ENCODE assay signal across 14 cellular contexts in the genomic region with DNA sequence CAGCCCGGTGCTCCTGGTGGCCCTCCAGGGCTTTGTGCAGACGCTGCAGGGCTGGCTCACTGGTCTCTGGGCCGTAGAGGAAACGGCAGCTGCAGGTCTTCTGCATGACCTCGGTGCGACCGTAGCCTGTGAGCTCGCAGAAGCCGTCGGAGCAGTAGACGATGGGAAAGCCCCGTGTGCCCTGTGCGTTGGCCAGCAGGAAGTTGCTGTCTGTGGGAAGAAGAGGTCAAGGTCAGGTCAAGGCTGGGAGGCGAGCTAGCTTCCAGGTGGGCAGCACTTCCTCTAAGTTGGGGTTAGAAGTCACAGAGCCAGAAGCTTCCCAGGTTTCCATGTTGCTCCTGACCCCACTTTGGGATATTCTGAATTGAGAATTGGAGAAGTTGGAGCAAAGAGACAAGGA. TPM values are rescaled to one million over a fixed set of nuclear protein-coding genes. Genes with fewer than 3 reads are reported as not detected.
DNase-seq lines count a peak whose midpoint lies in the region; ATAC-seq, FAIRE-seq and TF ChIP-seq lines count a peak whose summit lies in the region.
"Had no signal": no experiment of that assay in that cellular context is flagged by ENCODE, and none has a peak within 500 bp of the region (broad histone marks: within the 10 kb centered on the region; RNA-seq: fewer than 3 reads in every experiment).

No MANE protein-coding gene starts in this region.

- H3K4me2 ChIP-seq in HepG2 (ENCODE audit: low read depth, low read length): no peak overlapping the region; the same call in 1 of the 2 replicates

- peak; percentile 29 for ATAC-seq in HepG2
- ATAC-seq in GM21737 (IDR thresholded peaks at IDR 0.05; ENCODE audit: unreplicated experiment): no peak
- ATAC-seq: sciatic nerve had no signal

- in situ Hi-C loops in GM13976 (cut with MboI; ENCODE audit: low sequenced_read_pairs, unreplicated experiment): loop anchor here (25.0 kb wide), 1 partner anchor 233 kb away; a partner anchor contains a TSS
- in situ Hi-C loops in HepG2 (cut with HindIII; ENCODE audit: extremely low pct_ligation_motif_present, low pct_unique_long_range_greater_than_20kb): no loop called here

- no peaks in the 10 kb centered on the region for H3K79me2 ChIP-seq in HepG2 (ENCODE audit: insufficient read depth, low read length)

- no peak overlapping the region for H3K27ac Mint-ChIP-seq in Calu3 (ENCODE audit: unreplicated experiment)

- DNase-seq in Calu3 (peak; percentile 30), GM13976 (ENCODE audit: low spot score) (peak; percentile 74), RKO (ENCODE audit: low spot score) (peak; percentile 17), HepG2 (ENCODE audit: low spot score) (no peak), DMS79 (lab: John Stamatoyannopoulos, UW) (no peak), NCI-H748 treated with DMSO at 0.1 percent for 48 hours (lab: John Stamatoyannopoulos, UW) (no peak)
- DNase-seq: cortex of kidney, NCI-H1694, NCI-H524 had no signal

- H3K4me3 ChIP-seq in HepG2 (replicated peaks in 1 of 3; ENCODE audit: insufficient read depth in 1 of 3, low read depth in 2 of 3, low read length in 3 of 3): no peak overlapping the region

- intact Hi-C loops in Calu3 (cut with micrococcal nuclease; ENCODE audit: unreplicated experiment): no loop called here
- intact Hi-C loops in HepG2 (cut with micrococcal nuclease; ENCODE audit: unreplicated experiment): no loop called here

- BruUV-seq in Calu3 (replicated peaks; lab: Mats Ljungman, UMichigan) (no TSS peak), HepG2 (replicated peaks; lab: Mats Ljungman, UMichigan) (no TSS peak)

- WGBS in HepG2 (ENCODE audit: low lambda C conversion rate): 5% methylated on average over 12 of the region's 14 CpGs

- peaks cover 2% of the 10 kb centered on the region for H3K36me3 Mint-ChIP-seq in Calu3 (ENCODE audit: insufficient read depth, unreplicated experiment)

- no peak overlapping the region for H3K4me3 Mint-ChIP-seq in Calu3 (ENCODE audit: low read depth, unreplicated experiment)

- CTCF ChIA-PET in Calu3 (lab: Charles Lee) (interaction anchor here (1.3 to 1.4 kb wide), 2 partner anchors 11 to 25 kb away, joined by 3 read pairs; no protein-coding TSS in a partner anchor), HepG2 (lab: Yijun Ruan, JAX; ENCODE audit: low intra/inter-chr PET ratio, low total read pairs) (no interaction called here)

- no peak for TF ChIP-seq RAD21 in HepG2 (CRISPR knock-in tag; IDR thresholded peaks at IDR 0.05)

- H3K9me3 Mint-ChIP-seq in Calu3 (ENCODE audit: low read depth, unreplicated experiment): no peaks in the 10 kb centered on the region

- H3K4me1 Mint-ChIP-seq in Calu3 (ENCODE audit: low read depth, unreplicated experiment): peaks cover 23% of the 10 kb centered on the region

- H2AFZ ChIP-seq in HepG2 (ENCODE audit: low read length): no peak overlapping the region

- H3K9ac ChIP-seq in HepG2 (ENCODE audit: insufficient read depth, low read depth, low read length): no peak overlapping the region

- H3K27me3 Mint-ChIP-seq in Calu3 (ENCODE audit: unreplicated experiment): peaks cover 74% of the 10 kb centered on the region

- peaks cover 48% of the 10 kb centered on the region for H3K4me1 ChIP-seq in HepG2 (ENCODE audit: insufficient read depth, low read length)

- H3K36me3 ChIP-seq in HepG2 (replicated peaks in 1 of 2; ENCODE audit: control insufficient read depth in 1 of 2, insufficient read depth in 2 of 2, low read length in 2 of 2): no peaks in the 10 kb centered on the region

- TF ChIP-seq CTCF in Calu3 (IDR thresholded peaks at IDR 0.05; ENCODE audit: unreplicated experiment): no peak
- no peak for TF ChIP-seq CTCF in GM13976 (IDR thresholded peaks at IDR 0.05; ENCODE audit: borderline replicate concordance, control extremely low read depth, extremely low read depth, insufficient read depth, missing control alignments)
- no peak for TF ChIP-seq CTCF in HepG2 (CRISPR knock-in tag; IDR thresholded peaks at IDR 0.05)

- H3K27ac ChIP-seq in HepG2 (ENCODE audit: extremely low read length, insufficient read depth, low read length): no peak overlapping the region

- POLR2A ChIA-PET in HepG2 (lab: Yijun Ruan, JAX): interaction anchor here (1.9 to 3.6 kb wide), 2 partner anchors 16 to 25 kb away, joined by 9 to 19 read pairs; a partner anchor contains a TSS

- no peaks in the 10 kb centered on the region for H3K9me3 ChIP-seq in HepG2 (ENCODE audit: low read length)

- TF ChIP-seq EP300 in HepG2 (IDR thresholded peaks at IDR 0.05; ENCODE audit: low read depth in 2 of 2, low read length in 2 of 2) (no peak), HepG2 (CRISPR knock-in tag; IDR thresholded peaks at IDR 0.05; ENCODE audit: borderline replicate concordance) (no peak)

- H3K27me3 ChIP-seq in HepG2 (ENCODE audit: control insufficient read depth in 1 of 2, insufficient read depth in 2 of 2, low read length in 2 of 2): peaks cover 0 to 20% of the 10 kb centered on the region in 2 experiments; a peak in 3 of 5 replicates

- no peak for FAIRE-seq in HepG2 (lab: Jason Lieb, UNC)

- TF ChIP-seq POLR2A in HepG2 (IDR thresholded peaks at IDR 0.05; ENCODE audit: insufficient read depth in 1 of 2, low read depth in 2 of 2, low read length in 2 of 2): no peak

- peaks cover 5% of the 10 kb centered on the region for H4K20me1 ChIP-seq in HepG2 (ENCODE audit: insufficient read depth, low read length)

RNA-seq across cellular contexts. Expression of a gene that starts 2.1 kb away (rescaled TPM):
- not detected in 2 replicates for total RNA-seq in Calu3 (2022)
- 0.09 TPM in 1 of 2 replicates, not detected in the other for total RNA-seq in HepG2 (2016; rRNA removed; fragmentation: Illumina TruSeq; extraction: Trizol)
- total RNA-seq in HepG2 (2016; cell fraction: cytosol; rRNA removed; fragmentation: Illumina TruSeq; extraction: Trizol; ENCODE audit: low read depth): 0.09 TPM in 1 of 2 replicates, not detected in the other
- 0.06 TPM in 1 of 2 replicates, not detected in the other for total RNA-seq in HepG2 (2016; cell fraction: insoluble cytoplasmic fraction; rRNA removed; fragmentation: Illumina TruSeq; extraction: Trizol)
- 0.06 and 0.10 TPM in 2 replicates for total RNA-seq in HepG2 (2016; cell fraction: membrane; rRNA removed; fragmentation: Illumina TruSeq; extraction: Trizol)
- total RNA-seq in HepG2 (2016; cell fraction: nucleus; rRNA removed; fragmentation: Illumina TruSeq; extraction: Trizol): 0.09 TPM in 1 of 2 replicates, not detected in the other
- polyA plus RNA-seq in HepG2 (2011; rRNA removed): 0.01 and 0.04 TPM in 2 replicates
- 0.03 and 0.04 TPM in 2 replicates for polyA plus RNA-seq in HepG2 (2011; cell fraction: cytosol; rRNA removed)
- 0.19 and 0.34 TPM in 2 replicates for polyA plus RNA-seq in HepG2 (2011; cell fraction: nucleus; rRNA removed)
- polyA plus RNA-seq in HepG2 (2012): 0.03 TPM in 1 of 2 replicates, not detected in the other
- 0.18 and 0.19 TPM in 2 replicates for polyA plus RNA-seq in HepG2 (2016; cell fraction: cytosol; fragmentation: Illumina TruSeq; extraction: Trizol; ENCODE audit: low read depth)
- 0.08 TPM in 2 replicates for polyA plus RNA-seq in HepG2 (2016; cell fraction: insoluble cytoplasmic fraction; fragmentation: Illumina TruSeq; extraction: Trizol; ENCODE audit: low read depth)
- polyA plus RNA-seq in HepG2 (2016; cell fraction: membrane; fragmentation: Illumina TruSeq; extraction: Trizol; ENCODE audit: low read depth): 0.15 and 0.30 TPM in 2 replicates
- 0.19 and 0.20 TPM in 2 replicates for polyA plus RNA-seq in HepG2 (2016; cell fraction: nucleus; fragmentation: Illumina TruSeq; extraction: Trizol; ENCODE audit: insufficient read depth, low read depth)
- polyA minus RNA-seq in HepG2 (2011; rRNA and poly(A)+ RNA removed; ENCODE audit: low replicate concordance): 0.24 TPM in 1 of 2 replicates, not detected in the other
- not detected in 2 replicates for polyA minus RNA-seq in HepG2 (2011; cell fraction: cytosol; rRNA and poly(A)+ RNA removed)
- not detected in 2 replicates for polyA minus RNA-seq in HepG2 (2011; cell fraction: nucleus; rRNA and poly(A)+ RNA removed)
- total RNA-seq: liver had no signal

RNA-seq across cellular contexts. Expression of a gene that starts 6.4 kb away (rescaled TPM):
- total RNA-seq in Calu3 (2022) (not detected in 2 replicates), HepG2 (2016; rRNA removed; fragmentation: Illumina TruSeq; extraction: Trizol) (not detected in 2 replicates)
- not detected in 2 replicates for total RNA-seq in HepG2 (2016; cell fraction: cytosol; rRNA removed; fragmentation: Illumina TruSeq; extraction: Trizol; ENCODE audit: low read depth)
- not detected in 2 replicates for total RNA-seq in HepG2 (2016; cell fraction: insoluble cytoplasmic fraction; rRNA removed; fragmentation: Illumina TruSeq; extraction: Trizol)
- not detected in 2 replicates for total RNA-seq in HepG2 (2016; cell fraction: membrane; rRNA removed; fragmentation: Illumina TruSeq; extraction: Trizol)
- total RNA-seq in HepG2 (2016; cell fraction: nucleus; rRNA removed; fragmentation: Illumina TruSeq; extraction: Trizol): not detected in 2 replicates
- polyA plus RNA-seq in HepG2 (2011; rRNA removed): not detected in 2 replicates
- not detected in 2 replicates for polyA plus RNA-seq in HepG2 (2011; cell fraction: cytosol; rRNA removed)
- polyA plus RNA-seq in HepG2 (2011; cell fraction: nucleus; rRNA removed): not detected in 2 replicates
- polyA plus RNA-seq in HepG2 (2012): not detected in 2 replicates
- polyA plus RNA-seq in HepG2 (2016; cell fraction: cytosol; fragmentation: Illumina TruSeq; extraction: Trizol; ENCODE audit: low read depth): 0.36 TPM in 1 of 2 replicates, not detected in the other
- not detected in 2 replicates for polyA plus RNA-seq in HepG2 (2016; cell fraction: insoluble cytoplasmic fraction; fragmentation: Illumina TruSeq; extraction: Trizol; ENCODE audit: low read depth)
- polyA plus RNA-seq in HepG2 (2016; cell fraction: membrane; fragmentation: Illumina TruSeq; extraction: Trizol; ENCODE audit: low read depth): not detected in 2 replicates
- not detected in 2 replicates for polyA plus RNA-seq in HepG2 (2016; cell fraction: nucleus; fragmentation: Illumina TruSeq; extraction: Trizol; ENCODE audit: insufficient read depth, low read depth)
- not detected in 2 replicates for polyA minus RNA-seq in HepG2 (2011; rRNA and poly(A)+ RNA removed; ENCODE audit: low replicate concordance)
- not detected in 2 replicates for polyA minus RNA-seq in HepG2 (2011; cell fraction: cytosol; rRNA and poly(A)+ RNA removed)
- not detected in 2 replicates for polyA minus RNA-seq in HepG2 (2011; cell fraction: nucleus; rRNA and poly(A)+ RNA removed)
- total RNA-seq: liver, sciatic nerve, subcutaneous adipose tissue had no signal
- polyA plus RNA-seq: liver, neural cell had no signal

RNA-seq across cellular contexts. Expression of a gene that starts 15.5 kb away (rescaled TPM):
- total RNA-seq in Calu3 (2022) (37.4 and 42.7 TPM in 2 replicates), HepG2 (2016; rRNA removed; fragmentation: Illumina TruSeq; extraction: Trizol) (8.8 and 22.5 TPM in 2 replicates)
- 3.1 and 3.3 TPM in 2 replicates for total RNA-seq in HepG2 (2016; cell fraction: cytosol; rRNA removed; fragmentation: Illumina TruSeq; extraction: Trizol; ENCODE audit: low read depth)
- 8.0 and 22.0 TPM in 2 replicates for total RNA-seq in HepG2 (2016; cell fraction: insoluble cytoplasmic fraction; rRNA removed; fragmentation: Illumina TruSeq; extraction: Trizol)
- total RNA-seq in HepG2 (2016; cell fraction: membrane; rRNA removed; fragmentation: Illumina TruSeq; extraction: Trizol): 5.2 and 6.2 TPM in 2 replicates
- total RNA-seq in HepG2 (2016; cell fraction: nucleus; rRNA removed; fragmentation: Illumina TruSeq; extraction: Trizol): 22.7 and 27.8 TPM in 2 replicates
- polyA plus RNA-seq in HepG2 (2011; rRNA removed): 15.4 and 25.6 TPM in 2 replicates
- 11.2 and 18.0 TPM in 2 replicates for polyA plus RNA-seq in HepG2 (2011; cell fraction: cytosol; rRNA removed)
- polyA plus RNA-seq in HepG2 (2011; cell fraction: nucleus; rRNA removed): 107 and 115 TPM in 2 replicates
- polyA plus RNA-seq in HepG2 (2012): 15.2 and 19.1 TPM in 2 replicates
- 2.2 and 2.5 TPM in 2 replicates for polyA plus RNA-seq in HepG2 (2016; cell fraction: cytosol; fragmentation: Illumina TruSeq; extraction: Trizol; ENCODE audit: low read depth)
- 6.0 and 8.7 TPM in 2 replicates for polyA plus RNA-seq in HepG2 (2016; cell fraction: insoluble cytoplasmic fraction; fragmentation: Illumina TruSeq; extraction: Trizol; ENCODE audit: low read depth)
- polyA plus RNA-seq in HepG2 (2016; cell fraction: membrane; fragmentation: Illumina TruSeq; extraction: Trizol; ENCODE audit: low read depth): 3.6 and 4.1 TPM in 2 replicates
- 45.8 and 46.8 TPM in 2 replicates for polyA plus RNA-seq in HepG2 (2016; cell fraction: nucleus; fragmentation: Illumina TruSeq; extraction: Trizol; ENCODE audit: insufficient read depth, low read depth)
- 14.5 and 31.4 TPM in 2 replicates for polyA minus RNA-seq in HepG2 (2011; rRNA and poly(A)+ RNA removed; ENCODE audit: low replicate concordance)
- 12.0 and 19.4 TPM in 2 replicates for polyA minus RNA-seq in HepG2 (2011; cell fraction: cytosol; rRNA and poly(A)+ RNA removed)
- polyA minus RNA-seq in HepG2 (2011; cell fraction: nucleus; rRNA and poly(A)+ RNA removed): 12.1 and 14.4 TPM in 2 replicates

RNA-seq across cellular contexts. Expression of a gene that starts 24.0 kb away (rescaled TPM):
- total RNA-seq in Calu3 (2022) (284 and 315 TPM in 2 replicates), HepG2 (2016; rRNA removed; fragmentation: Illumina TruSeq; extraction: Trizol) (110 and 136 TPM in 2 replicates)
- 61.7 and 72.3 TPM in 2 replicates for total RNA-seq in HepG2 (2016; cell fraction: cytosol; rRNA removed; fragmentation: Illumina TruSeq; extraction: Trizol; ENCODE audit: low read depth)
- total RNA-seq in HepG2 (2016; cell fraction: insoluble cytoplasmic fraction; rRNA removed; fragmentation: Illumina TruSeq; extraction: Trizol): 112 and 128 TPM in 2 replicates
- 97.4 and 130 TPM in 2 replicates for total RNA-seq in HepG2 (2016; cell fraction: membrane; rRNA removed; fragmentation: Illumina TruSeq; extraction: Trizol)
- 58.3 and 58.4 TPM in 2 replicates for total RNA-seq in HepG2 (2016; cell fraction: nucleus; rRNA removed; fragmentation: Illumina TruSeq; extraction: Trizol)
- polyA plus RNA-seq in HepG2 (2011; rRNA removed): 123 and 129 TPM in 2 replicates
- 151 and 173 TPM in 2 replicates for polyA plus RNA-seq in HepG2 (2011; cell fraction: cytosol; rRNA removed)
- polyA plus RNA-seq in HepG2 (2011; cell fraction: nucleus; rRNA removed): 63.1 and 63.8 TPM in 2 replicates
- polyA plus RNA-seq in HepG2 (2012): 88.1 and 94.6 TPM in 2 replicates
- polyA plus RNA-seq in HepG2 (2016; cell fraction: cytosol; fragmentation: Illumina TruSeq; extraction: Trizol; ENCODE audit: low read depth): 121 and 161 TPM in 2 replicates
- polyA plus RNA-seq in HepG2 (2016; cell fraction: insoluble cytoplasmic fraction; fragmentation: Illumina TruSeq; extraction: Trizol; ENCODE audit: low read depth): 256 and 287 TPM in 2 replicates
- 158 and 192 TPM in 2 replicates for polyA plus RNA-seq in HepG2 (2016; cell fraction: membrane; fragmentation: Illumina TruSeq; extraction: Trizol; ENCODE audit: low read depth)
- polyA plus RNA-seq in HepG2 (2016; cell fraction: nucleus; fragmentation: Illumina TruSeq; extraction: Trizol; ENCODE audit: insufficient read depth, low read depth): 155 and 165 TPM in 2 replicates
- polyA minus RNA-seq in HepG2 (2011; rRNA and poly(A)+ RNA removed; ENCODE audit: low replicate concordance): 69.9 and 105 TPM in 2 replicates
- 30.2 and 31.4 TPM in 2 replicates for polyA minus RNA-seq in HepG2 (2011; cell fraction: cytosol; rRNA and poly(A)+ RNA removed)
- 15.9 and 19.8 TPM in 2 replicates for polyA minus RNA-seq in HepG2 (2011; cell fraction: nucleus; rRNA and poly(A)+ RNA removed)

RNA-seq across cellular contexts. Expression of a gene that starts 56.2 kb away (rescaled TPM):
- total RNA-seq in Calu3 (2022): 0.54 and 0.69 TPM in 2 replicates
- total RNA-seq in HepG2 (2016; rRNA removed; fragmentation: Illumina TruSeq; extraction: Trizol): 0.13 and 0.24 TPM in 2 replicates
- not detected in 2 replicates for total RNA-seq in HepG2 (2016; cell fraction: cytosol; rRNA removed; fragmentation: Illumina TruSeq; extraction: Trizol; ENCODE audit: low read depth)
- total RNA-seq in HepG2 (2016; cell fraction: insoluble cytoplasmic fraction; rRNA removed; fragmentation: Illumina TruSeq; extraction: Trizol): 0.09 and 0.24 TPM in 2 replicates
- 0.14 and 0.19 TPM in 2 replicates for total RNA-seq in HepG2 (2016; cell fraction: membrane; rRNA removed; fragmentation: Illumina TruSeq; extraction: Trizol)
- total RNA-seq in HepG2 (2016; cell fraction: nucleus; rRNA removed; fragmentation: Illumina TruSeq; extraction: Trizol): 0.25 TPM in 1 of 2 replicates, not detected in the other
- 0.05 and 0.31 TPM in 2 replicates for polyA plus RNA-seq in HepG2 (2011; rRNA removed)
- 0.07 and 0.10 TPM in 2 replicates for polyA plus RNA-seq in HepG2 (2011; cell fraction: cytosol; rRNA removed)
- 0.66 and 1.2 TPM in 2 replicates for polyA plus RNA-seq in HepG2 (2011; cell fraction: nucleus; rRNA removed)
- 0.28 and 0.44 TPM in 2 replicates for polyA plus RNA-seq in HepG2 (2012)
- not detected in 2 replicates for polyA plus RNA-seq in HepG2 (2016; cell fraction: cytosol; fragmentation: Illumina TruSeq; extraction: Trizol; ENCODE audit: low read depth)
- not detected in 2 replicates for polyA plus RNA-seq in HepG2 (2016; cell fraction: insoluble cytoplasmic fraction; fragmentation: Illumina TruSeq; extraction: Trizol; ENCODE audit: low read depth)
- polyA plus RNA-seq in HepG2 (2016; cell fraction: membrane; fragmentation: Illumina TruSeq; extraction: Trizol; ENCODE audit: low read depth): 0.09 and 0.14 TPM in 2 replicates
- polyA plus RNA-seq in HepG2 (2016; cell fraction: nucleus; fragmentation: Illumina TruSeq; extraction: Trizol; ENCODE audit: insufficient read depth, low read depth): 0.55 and 0.56 TPM in 2 replicates
- polyA minus RNA-seq in HepG2 (2011; rRNA and poly(A)+ RNA removed; ENCODE audit: low replicate concordance): 0.22 TPM in 1 of 2 replicates, not detected in the other
- not detected in 2 replicates for polyA minus RNA-seq in HepG2 (2011; cell fraction: cytosol; rRNA and poly(A)+ RNA removed)
- not detected in 2 replicates for polyA minus RNA-seq in HepG2 (2011; cell fraction: nucleus; rRNA and poly(A)+ RNA removed)
- total RNA-seq: sciatic nerve, subcutaneous adipose tissue had no signal
- polyA plus RNA-seq: neural cell had no signal

Comparison
In these comparisons a context has a peak if more than half of its experiments do, and no peak if none do; other contexts are left out.
1. DNase-seq: peak in Calu3 (single experiment), GM13976 (single experiment) and RKO (single experiment); none in HepG2 (single experiment), DMS79 (single experiment) and NCI-H748 treated with DMSO at 0.1 percent for 48 hours (single experiment).